Comparison of ENCODE assay signal across 1 cellular context in the genomic region with DNA sequence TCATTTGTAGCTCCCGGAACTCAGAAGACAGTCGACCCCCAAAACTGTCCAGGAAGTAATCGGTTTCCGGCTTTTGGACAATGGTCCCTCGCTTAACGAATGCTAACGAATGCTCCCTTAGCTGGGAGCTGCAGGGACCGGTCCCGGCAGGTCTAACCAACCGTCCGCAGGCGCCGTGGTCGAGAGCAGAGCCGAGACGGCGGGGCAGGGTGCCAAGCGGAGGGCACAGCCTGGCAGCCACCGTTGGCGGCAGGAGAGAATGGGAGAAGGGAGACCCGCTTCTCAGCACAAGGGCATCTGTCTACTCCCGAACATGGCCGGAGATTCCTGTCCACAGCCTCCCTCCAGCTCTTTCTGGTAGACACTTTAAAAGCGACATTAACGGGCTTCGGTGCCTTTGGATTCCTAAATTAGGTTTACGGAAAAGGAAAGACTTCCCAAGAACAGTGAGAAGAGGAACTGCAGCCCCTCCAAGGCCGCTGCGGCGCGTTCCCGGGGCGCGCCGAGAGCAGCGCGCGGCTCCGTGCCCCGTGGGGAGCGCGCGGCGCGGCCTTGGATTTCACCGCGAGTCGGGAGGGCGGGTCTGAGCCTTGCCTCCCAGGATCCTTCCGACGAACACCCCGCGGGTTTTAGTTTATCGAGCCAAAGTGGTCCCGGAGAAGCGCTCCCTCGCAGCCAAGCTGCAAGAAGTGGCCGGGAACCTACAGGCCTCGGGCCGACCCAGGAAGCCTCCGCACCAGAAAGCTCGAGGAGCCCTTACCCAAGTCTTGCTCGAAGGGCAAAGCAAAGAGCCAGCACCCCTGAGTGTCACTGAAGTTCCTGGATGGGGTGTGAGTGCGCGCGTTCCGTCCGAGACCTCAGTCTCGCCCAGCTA.
TF ChIP-seq lines count a peak whose summit lies in the region.

No MANE protein-coding gene starts in this region.

TF ChIP-seq in H1, 55 proteins besides CTCF, POLR2A, EP300 and RAD21 (continued from another document):
- TF ChIP-seq CBX8 (IDR thresholded peaks at IDR 0.05; ENCODE audit: borderline replicate concordance, low read depth, low read length) (peak; percentile 73; the same call in 1 of the 2 replicates), CTBP2 (IDR thresholded peaks at IDR 0.05; ENCODE audit: borderline replicate concordance, insufficient read depth, insufficient read length, low read length) (no peak), SP4 (IDR thresholded peaks at IDR 0.05; ENCODE audit: low read length) (no peak), PHF8 (conservative IDR thresholded peaks at IDR 0.05; ENCODE audit: low read depth, low read length) (no peak), MAFK (IDR thresholded peaks at IDR 0.05; ENCODE audit: low read depth, low read length) (no peak)
- TF ChIP-seq, protein P1, sequence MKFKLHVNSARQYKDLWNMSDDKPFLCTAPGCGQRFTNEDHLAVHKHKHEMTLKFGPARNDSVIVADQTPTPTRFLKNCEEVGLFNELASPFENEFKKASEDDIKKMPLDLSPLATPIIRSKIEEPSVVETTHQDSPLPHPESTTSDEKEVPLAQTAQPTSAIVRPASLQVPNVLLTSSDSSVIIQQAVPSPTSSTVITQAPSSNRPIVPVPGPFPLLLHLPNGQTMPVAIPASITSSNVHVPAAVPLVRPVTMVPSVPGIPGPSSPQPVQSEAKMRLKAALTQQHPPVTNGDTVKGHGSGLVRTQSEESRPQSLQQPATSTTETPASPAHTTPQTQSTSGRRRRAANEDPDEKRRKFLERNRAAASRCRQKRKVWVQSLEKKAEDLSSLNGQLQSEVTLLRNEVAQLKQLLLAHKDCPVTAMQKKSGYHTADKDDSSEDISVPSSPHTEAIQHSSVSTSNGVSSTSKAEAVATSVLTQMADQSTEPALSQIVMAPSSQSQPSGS (IDR thresholded peaks at IDR 0.05; ENCODE audit: low read length) = no peak
TF ChIP-seq in H1: peak in this region for 6.
